Comparison of ENCODE assay signal across 8 cellular contexts in the genomic region with DNA sequence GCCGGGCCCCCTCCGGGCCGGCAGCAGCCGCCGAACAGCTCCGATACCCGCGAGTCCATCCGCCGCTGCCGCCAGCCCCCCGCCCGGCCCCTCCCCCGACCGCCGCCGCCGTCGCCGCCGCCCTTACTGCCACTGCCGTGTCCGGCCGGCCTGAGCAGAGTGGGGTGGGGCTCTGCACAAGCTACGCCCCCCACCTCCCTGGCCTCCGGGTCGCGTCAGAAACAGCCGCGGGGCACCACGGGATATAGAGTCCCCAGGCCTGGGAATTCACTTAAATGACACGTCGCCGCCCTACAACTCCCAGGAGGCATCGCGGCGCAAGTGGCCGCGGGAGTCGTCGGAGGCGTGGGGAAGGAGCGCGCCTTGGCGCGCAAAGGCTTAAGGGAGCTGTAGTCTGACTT. TPM values are rescaled to one million over a fixed set of nuclear protein-coding genes. Genes with fewer than 3 reads are reported as not detected.
A peak's percentile ranks its signal among the peaks of the same experiment; 100 is the strongest.
DNase-seq lines count a peak whose midpoint lies in the region; ATAC-seq and TF ChIP-seq lines count a peak whose summit lies in the region.

A gene with protein sequence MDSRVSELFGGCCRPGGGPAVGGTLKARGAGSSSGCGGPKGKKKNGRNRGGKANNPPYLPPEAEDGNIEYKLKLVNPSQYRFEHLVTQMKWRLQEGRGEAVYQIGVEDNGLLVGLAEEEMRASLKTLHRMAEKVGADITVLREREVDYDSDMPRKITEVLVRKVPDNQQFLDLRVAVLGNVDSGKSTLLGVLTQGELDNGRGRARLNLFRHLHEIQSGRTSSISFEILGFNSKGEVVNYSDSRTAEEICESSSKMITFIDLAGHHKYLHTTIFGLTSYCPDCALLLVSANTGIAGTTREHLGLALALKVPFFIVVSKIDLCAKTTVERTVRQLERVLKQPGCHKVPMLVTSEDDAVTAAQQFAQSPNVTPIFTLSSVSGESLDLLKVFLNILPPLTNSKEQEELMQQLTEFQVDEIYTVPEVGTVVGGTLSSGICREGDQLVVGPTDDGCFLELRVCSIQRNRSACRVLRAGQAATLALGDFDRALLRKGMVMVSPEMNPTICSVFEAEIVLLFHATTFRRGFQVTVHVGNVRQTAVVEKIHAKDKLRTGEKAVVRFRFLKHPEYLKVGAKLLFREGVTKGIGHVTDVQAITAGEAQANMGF (minus strand): TSS at position 161 of the 401 bp plus-strand sequence. CDS start 102 bp downstream, at position 59.

- H3K27me3 Mint-ChIP-seq in activated naive CD8-positive, alpha-beta T cell treated with anti-CD3 and anti-CD28 coated beads, Interleukin-2, amount 50 U/mL, for 24 hours: no peaks in the 10 kb centered on the region
- no peaks in the 10 kb centered on the region for H3K27me3 Mint-ChIP-seq in type B pancreatic cell

- peak; percentile 98 to 99 (median 99) for DNase-seq in NCI-H1417 (lab: John Stamatoyannopoulos, UW)
- DNase-seq in SW480 (ENCODE audit: low spot score): peak; percentile 97
- peak; percentile 96 for DNase-seq in activated naive CD8-positive, alpha-beta T cell treated with anti-CD3 and anti-CD28 coated beads, Interleukin-2, amount 50 U/mL, for 24 hours
- DNase-seq in cardiac muscle cell (ENCODE audit: low read depth in 1 of 2, low spot score in 1 of 2): peak; percentile 100
- DNase-seq in trophoblast cell: peak; percentile 100
- DNase-seq in type B pancreatic cell (ENCODE audit: extremely low spot score, unreplicated experiment): peak; percentile 99

- peak within 1 kb of the TSS; percentile 99 for H4K91ac ChIP-seq in trophoblast cell (ENCODE audit: low read depth, low read length)

- no peak for TF ChIP-seq CTCF in cardiac muscle cell (IDR thresholded peaks at IDR 0.05; ENCODE audit: low read depth, low read length)
- no peak for TF ChIP-seq CTCF in type B pancreatic cell (conservative IDR thresholded peaks at IDR 0.05)

- peak within 1 kb of the TSS; percentile 92 for H3K4me2 ChIP-seq in trophoblast cell (ENCODE audit: low read length)

- H3K4me3 Mint-ChIP-seq in activated naive CD8-positive, alpha-beta T cell treated with anti-CD3 and anti-CD28 coated beads, Interleukin-2, amount 50 U/mL, for 24 hours: peak within 1 kb of the TSS; percentile 96
- peak within 1 kb of the TSS; percentile 98 for H3K4me3 Mint-ChIP-seq in type B pancreatic cell

- H3K36me3 ChIP-seq in cardiac muscle cell (peaks cover 10% of the 10 kb centered on the region), trophoblast cell (ENCODE audit: control insufficient read depth in 1 of 2, insufficient read depth in 2 of 2, low read length in 2 of 2) (peaks cover 21% of the 10 kb centered on the region in 2 experiments)

- no peaks in the 10 kb centered on the region for H3K27me3 ChIP-seq in cardiac muscle cell
- H3K27me3 ChIP-seq in trophoblast cell (ENCODE audit: insufficient read depth, low read length): no peaks in the 10 kb centered on the region

- peak within 1 kb of the TSS; percentile 96 for H2BK5ac ChIP-seq in trophoblast cell (ENCODE audit: low read depth, low read length, poor library complexity)

- peak within 1 kb of the TSS; percentile 99 for H3K27ac Mint-ChIP-seq in activated naive CD8-positive, alpha-beta T cell treated with anti-CD3 and anti-CD28 coated beads, Interleukin-2, amount 50 U/mL, for 24 hours
- peak within 1 kb of the TSS; percentile 100 for H3K27ac Mint-ChIP-seq in type B pancreatic cell

- H3K9me3 Mint-ChIP-seq in activated naive CD8-positive, alpha-beta T cell treated with anti-CD3 and anti-CD28 coated beads, Interleukin-2, amount 50 U/mL, for 24 hours: no peaks in the 10 kb centered on the region
- H3K9me3 Mint-ChIP-seq in type B pancreatic cell: no peaks in the 10 kb centered on the region

- H3K18ac ChIP-seq in trophoblast cell (ENCODE audit: low read length): peak within 1 kb of the TSS; percentile 92

- H3K27ac ChIP-seq in cardiac muscle cell: peak within 1 kb of the TSS; percentile 92
- H3K27ac ChIP-seq in trophoblast cell (ENCODE audit: low read depth, low read length): peak within 1 kb of the TSS; percentile 94

- peaks cover 15% of the 10 kb centered on the region for H3K79me1 ChIP-seq in trophoblast cell (ENCODE audit: low read length)

- no peaks in the 10 kb centered on the region for H3K9me3 ChIP-seq in cardiac muscle cell (ENCODE audit: low read depth)
- no peaks in the 10 kb centered on the region for H3K9me3 ChIP-seq in trophoblast cell (ENCODE audit: insufficient read depth, low read depth, low read length)

- no peak within 1 kb of the TSS for H3K23ac ChIP-seq in trophoblast cell (ENCODE audit: low read length)

- peak within 1 kb of the TSS; percentile 92 for H4K8ac ChIP-seq in trophoblast cell (ENCODE audit: low read depth, low read length)

- H3K36me3 Mint-ChIP-seq in activated naive CD8-positive, alpha-beta T cell treated with anti-CD3 and anti-CD28 coated beads, Interleukin-2, amount 50 U/mL, for 24 hours (ENCODE audit: low read depth): peaks cover 19% of the 10 kb centered on the region
- peaks cover 14% of the 10 kb centered on the region for H3K36me3 Mint-ChIP-seq in type B pancreatic cell

- TF ChIP-seq POLR2A in GM10847 (IDR thresholded peaks at IDR 0.05; ENCODE audit: extremely low read depth, insufficient read length): peak; percentile 40

- WGBS in trophoblast cell (ENCODE audit: extremely low coverage, insufficient coverage, insufficient read length): no CpG with 5 or more reads among the region's 46 CpGs

- peaks cover 36% of the 10 kb centered on the region for H3K4me1 Mint-ChIP-seq in activated naive CD8-positive, alpha-beta T cell treated with anti-CD3 and anti-CD28 coated beads, Interleukin-2, amount 50 U/mL, for 24 hours
- H3K4me1 Mint-ChIP-seq in type B pancreatic cell (ENCODE audit: unreplicated experiment): peaks cover 27% of the 10 kb centered on the region

- H3K14ac ChIP-seq in trophoblast cell (ENCODE audit: low read length): peak within 1 kb of the TSS; percentile 92

- peak within 1 kb of the TSS; percentile 75 for H2AFZ ChIP-seq in trophoblast cell (ENCODE audit: insufficient read depth, low read length, poor library complexity)

- H3K4me3 ChIP-seq in cardiac muscle cell (peak within 1 kb of the TSS; percentile 84), trophoblast cell (ENCODE audit: low read depth, low read length) (peak within 1 kb of the TSS; percentile 66)

- peak within 1 kb of the TSS; percentile 88 for H3K9ac ChIP-seq in trophoblast cell (ENCODE audit: low read length)

- H3K4ac ChIP-seq in trophoblast cell (ENCODE audit: low read depth, low read length): peak within 1 kb of the TSS; percentile 75

- peak within 1 kb of the TSS; percentile 90 for H2BK120ac ChIP-seq in trophoblast cell (ENCODE audit: insufficient read depth, low read length, poor library complexity)

- peak within 1 kb of the TSS; percentile 80 for H4K12ac ChIP-seq in trophoblast cell (ENCODE audit: low read depth, low read length)

- peaks cover 14% of the 10 kb centered on the region for H3K4me1 ChIP-seq in cardiac muscle cell (ENCODE audit: low read depth)
- peaks cover 4 to 16% of the 10 kb centered on the region in 2 experiments for H3K4me1 ChIP-seq in trophoblast cell (ENCODE audit: control insufficient read depth in 1 of 2, insufficient read depth in 2 of 2, low read length in 2 of 2)

- peak within 1 kb of the TSS; percentile 37 for H2BK12ac ChIP-seq in trophoblast cell (ENCODE audit: low read length)

- peak; percentile 83 for ATAC-seq in HG02759 (IDR thresholded peaks at IDR 0.05; ENCODE audit: unreplicated experiment)
- peak; percentile 95 for ATAC-seq in activated naive CD8-positive, alpha-beta T cell treated with anti-CD3 and anti-CD28 coated beads, Interleukin-2, amount 50 U/mL, for 24 hours

- peak within 1 kb of the TSS; percentile 80 for H2AK5ac ChIP-seq in trophoblast cell (ENCODE audit: low read length)

- peaks cover 12% of the 10 kb centered on the region for H3K79me2 ChIP-seq in trophoblast cell (ENCODE audit: control insufficient read depth, insufficient read depth, low read length, poor library complexity)

RNA-seq across cellular contexts. Expression of the gene that starts here (rescaled TPM):
- total RNA-seq in cardiac muscle cell: 48.8 and 63.6 TPM in 2 replicates
- polyA plus RNA-seq in cardiac muscle cell: 16.4 and 22.8 TPM in 2 replicates
- 55.6 and 59.2 TPM in 2 replicates for polyA plus RNA-seq in trophoblast cell (2013)
- 48.6 and 77.6 TPM in 2 replicates for total RNA-seq in type B pancreatic cell (ENCODE audit: low replicate concordance)

Comparison
In these comparisons a context has a peak if more than half of its experiments do, and no peak if none do; other contexts are left out.
1. Peak in every context shown above with its lines: DNase-seq, ATAC-seq, H3K4me3 ChIP-seq and H3K27ac ChIP-seq.